1 cellular context compared by ENCODE assay signal in the genomic region with DNA sequence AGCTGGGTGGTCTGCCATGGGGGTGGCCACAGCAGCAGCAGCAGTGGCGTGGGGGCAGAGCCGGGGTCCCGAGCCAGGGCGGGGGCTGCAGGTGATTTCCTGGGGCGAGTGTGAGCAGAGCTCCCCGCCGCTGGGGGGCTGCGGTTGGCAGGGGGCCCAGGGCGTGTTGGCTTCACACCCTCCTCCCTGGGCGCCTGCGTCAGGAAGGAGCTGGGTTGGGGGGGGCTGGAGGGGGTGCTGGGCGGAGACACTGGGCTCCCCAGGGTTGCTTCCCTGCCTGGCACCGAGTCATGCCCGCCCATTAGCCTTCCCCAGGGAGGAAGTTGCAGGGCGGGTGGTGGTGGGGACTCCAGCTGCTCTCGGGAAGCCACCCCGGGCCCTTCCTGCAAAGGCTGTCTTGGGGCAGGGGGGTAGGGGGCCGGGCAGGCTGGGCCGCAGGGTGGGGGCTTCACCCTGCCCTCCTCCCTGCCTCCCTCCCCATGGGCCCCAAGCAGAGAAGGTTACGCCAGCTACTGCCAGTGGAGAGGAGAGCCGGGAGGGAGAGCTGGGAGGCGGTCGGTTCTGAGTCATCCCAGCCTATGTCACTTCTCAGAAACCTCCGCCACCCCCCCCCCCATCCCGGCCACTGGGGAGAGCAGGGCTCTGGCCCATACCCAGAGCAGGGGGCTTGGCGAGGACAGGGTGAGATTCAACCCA.
A peak's percentile ranks its signal among the peaks of the same experiment; 100 is the strongest.
TF ChIP-seq lines count a peak whose summit lies in the region.

No MANE protein-coding gene starts in this region.

TF ChIP-seq in HepG2, 621 proteins besides CTCF, POLR2A, EP300 and RAD21 (continued from another document and continues in another):
- TF ChIP-seq, protein P1, sequence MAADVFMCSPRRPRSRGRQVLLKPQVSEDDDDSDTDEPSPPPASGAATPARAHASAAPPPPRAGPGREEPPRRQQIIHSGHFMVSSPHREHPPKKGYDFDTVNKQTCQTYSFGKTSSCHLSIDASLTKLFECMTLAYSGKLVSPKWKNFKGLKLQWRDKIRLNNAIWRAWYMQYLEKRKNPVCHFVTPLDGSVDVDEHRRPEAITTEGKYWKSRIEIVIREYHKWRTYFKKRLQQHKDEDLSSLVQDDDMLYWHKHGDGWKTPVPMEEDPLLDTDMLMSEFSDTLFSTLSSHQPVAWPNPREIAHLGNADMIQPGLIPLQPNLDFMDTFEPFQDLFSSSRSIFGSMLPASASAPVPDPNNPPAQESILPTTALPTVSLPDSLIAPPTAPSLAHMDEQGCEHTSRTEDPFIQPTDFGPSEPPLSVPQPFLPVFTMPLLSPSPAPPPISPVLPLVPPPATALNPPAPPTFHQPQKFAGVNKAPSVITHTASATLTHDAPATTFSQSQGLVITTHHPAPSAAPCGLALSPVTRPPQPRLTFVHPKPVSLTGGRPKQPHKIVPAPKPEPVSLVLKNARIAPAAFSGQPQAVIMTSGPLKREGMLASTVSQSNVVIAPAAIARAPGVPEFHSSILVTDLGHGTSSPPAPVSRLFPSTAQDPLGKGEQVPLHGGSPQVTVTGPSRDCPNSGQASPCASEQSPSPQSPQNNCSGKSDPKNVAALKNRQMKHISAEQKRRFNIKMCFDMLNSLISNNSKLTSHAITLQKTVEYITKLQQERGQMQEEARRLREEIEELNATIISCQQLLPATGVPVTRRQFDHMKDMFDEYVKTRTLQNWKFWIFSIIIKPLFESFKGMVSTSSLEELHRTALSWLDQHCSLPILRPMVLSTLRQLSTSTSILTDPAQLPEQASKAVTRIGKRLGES (CRISPR knock-in tag; IDR thresholded peaks at IDR 0.05; ENCODE audit: borderline replicate concordance), result no peak
- TF ChIP-seq ZNF354B (CRISPR knock-in tag; IDR thresholded peaks at IDR 0.05), result no peak
- TF ChIP-seq KLF9 (CRISPR knock-in tag; IDR thresholded peaks at IDR 0.05; ENCODE audit: low read depth), result no peak
- no peak for TF ChIP-seq RNF2 (conservative IDR thresholded peaks at IDR 0.05; ENCODE audit: low read depth)
- TF ChIP-seq ZNF839 (CRISPR knock-in tag; IDR thresholded peaks at IDR 0.05; ENCODE audit: borderline replicate concordance), result no peak
- TF ChIP-seq ZNF746 (CRISPR knock-in tag; IDR thresholded peaks at IDR 0.05), result no peak; the same call in 1 of the 2 replicates
- TF ChIP-seq ZFP37 (CRISPR knock-in tag; IDR thresholded peaks at IDR 0.05; ENCODE audit: borderline replicate concordance), result no peak
- TF ChIP-seq, protein P2, sequence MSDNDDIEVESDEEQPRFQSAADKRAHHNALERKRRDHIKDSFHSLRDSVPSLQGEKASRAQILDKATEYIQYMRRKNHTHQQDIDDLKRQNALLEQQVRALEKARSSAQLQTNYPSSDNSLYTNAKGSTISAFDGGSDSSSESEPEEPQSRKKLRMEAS (IDR thresholded peaks at IDR 0.05), result no peak
- TF ChIP-seq ZHX2 (IDR thresholded peaks at IDR 0.05; ENCODE audit: low read depth), result no peak
- TF ChIP-seq ZHX2 (CRISPR knock-in tag; IDR thresholded peaks at IDR 0.05; ENCODE audit: borderline replicate concordance), result no peak
- no peak for TF ChIP-seq LRRFIP1 (CRISPR knock-in tag; conservative IDR thresholded peaks at IDR 0.05)
- TF ChIP-seq ZBTB20 (CRISPR knock-in tag; IDR thresholded peaks at IDR 0.05; ENCODE audit: borderline replicate concordance, low read depth), result no peak
- TF ChIP-seq MLX (CRISPR knock-in tag; IDR thresholded peaks at IDR 0.05), result no peak
- TF ChIP-seq ZNF333 (CRISPR knock-in tag; IDR thresholded peaks at IDR 0.05; ENCODE audit: borderline replicate concordance), result no peak
- TF ChIP-seq SMAD9 (CRISPR knock-in tag; IDR thresholded peaks at IDR 0.05), result no peak
- peak; percentile 49; the same call in 1 of the 2 replicates for TF ChIP-seq KLF6 (CRISPR knock-in tag; IDR thresholded peaks at IDR 0.05)
- no peak for TF ChIP-seq RARG (CRISPR knock-in tag; IDR thresholded peaks at IDR 0.05; ENCODE audit: low read depth)
- TF ChIP-seq PBX2 (CRISPR knock-in tag; IDR thresholded peaks at IDR 0.05), result no peak
- TF ChIP-seq HBP1 (CRISPR knock-in tag; IDR thresholded peaks at IDR 0.05; ENCODE audit: low read depth), result no peak
- TF ChIP-seq, protein P3, sequence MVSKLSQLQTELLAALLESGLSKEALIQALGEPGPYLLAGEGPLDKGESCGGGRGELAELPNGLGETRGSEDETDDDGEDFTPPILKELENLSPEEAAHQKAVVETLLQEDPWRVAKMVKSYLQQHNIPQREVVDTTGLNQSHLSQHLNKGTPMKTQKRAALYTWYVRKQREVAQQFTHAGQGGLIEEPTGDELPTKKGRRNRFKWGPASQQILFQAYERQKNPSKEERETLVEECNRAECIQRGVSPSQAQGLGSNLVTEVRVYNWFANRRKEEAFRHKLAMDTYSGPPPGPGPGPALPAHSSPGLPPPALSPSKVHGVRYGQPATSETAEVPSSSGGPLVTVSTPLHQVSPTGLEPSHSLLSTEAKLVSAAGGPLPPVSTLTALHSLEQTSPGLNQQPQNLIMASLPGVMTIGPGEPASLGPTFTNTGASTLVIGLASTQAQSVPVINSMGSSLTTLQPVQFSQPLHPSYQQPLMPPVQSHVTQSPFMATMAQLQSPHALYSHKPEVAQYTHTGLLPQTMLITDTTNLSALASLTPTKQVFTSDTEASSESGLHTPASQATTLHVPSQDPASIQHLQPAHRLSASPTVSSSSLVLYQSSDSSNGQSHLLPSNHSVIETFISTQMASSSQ (IDR thresholded peaks at IDR 0.05; ENCODE audit: low read depth), result 0 out of 2 replicates have a peak, but pooled peaks have one; percentile 4
- TF ChIP-seq, protein P3 (CRISPR knock-in tag; IDR thresholded peaks at IDR 0.05; ENCODE audit: borderline replicate concordance), result no peak
- peak; percentile 26; the same call in 1 of the 2 replicates for TF ChIP-seq ZFX (CRISPR knock-in tag; IDR thresholded peaks at IDR 0.05; ENCODE audit: low read depth)
- TF ChIP-seq NAIF1 (CRISPR knock-in tag; IDR thresholded peaks at IDR 0.05; ENCODE audit: borderline replicate concordance), result no peak
- TF ChIP-seq SMAD3 (CRISPR knock-in tag; IDR thresholded peaks at IDR 0.05), result no peak; the same call in 1 of the 2 replicates
- no peak for TF ChIP-seq ZBTB42 (CRISPR knock-in tag; IDR thresholded peaks at IDR 0.05)
- 0 out of 2 replicates have a peak, but pooled peaks have one; percentile 3 for TF ChIP-seq ZFP91 (CRISPR knock-in tag; IDR thresholded peaks at IDR 0.05; ENCODE audit: borderline replicate concordance)
- TF ChIP-seq NONO (IDR thresholded peaks at IDR 0.05), result no peak
- peak; percentile 25; the same call in 1 of the 2 replicates for TF ChIP-seq NONO (CRISPR knock-in tag; conservative IDR thresholded peaks at IDR 0.05)
- no peak for TF ChIP-seq ZNF253 (CRISPR knock-in tag; IDR thresholded peaks at IDR 0.05; ENCODE audit: borderline replicate concordance)
- no peak; the same call in 1 of the 2 replicates for TF ChIP-seq TGIF2 (CRISPR knock-in tag; IDR thresholded peaks at IDR 0.05)
- no peak for TF ChIP-seq ZNF101 (CRISPR knock-in tag; IDR thresholded peaks at IDR 0.05; ENCODE audit: borderline replicate concordance, low read depth)
- TF ChIP-seq ZFP41 (CRISPR knock-in tag; IDR thresholded peaks at IDR 0.05; ENCODE audit: borderline replicate concordance), result no peak
- TF ChIP-seq HOXD1 (CRISPR knock-in tag; IDR thresholded peaks at IDR 0.05), result no peak
